35 cellular contexts compared by ENCODE assay signal in genomic region chr13:110984798-110985197, GRCh38.
"Had no signal": no experiment of that assay in that cellular context is flagged by ENCODE, and none has a peak within 500 bp of the region (broad histone marks: within the 10 kb centered on the region; RNA-seq: fewer than 3 reads in every experiment).

No MANE protein-coding gene starts in this region.

- H3K4me3 Mint-ChIP-seq: activated B cell treated with CpG ODN at 0.5 μM for 24 hours; activated CD4-positive, alpha-beta memory T cell treated with anti-CD3 and anti-CD28 coated beads for 36 hours; activated CD4-positive, alpha-beta T cell treated with anti-CD3 and anti-CD28 coated beads, Interleukin-2, amount 10 ng/mL, durations not matched to agents 24 days and 14 days; activated CD8-positive, alpha-beta T cell treated with anti-CD3 and anti-CD28 coated beads for 36 hours; activated naive CD4-positive, alpha-beta T cell treated with anti-CD3 and anti-CD28 coated beads for 36 hours; activated naive CD8-positive, alpha-beta T cell treated with anti-CD3 and anti-CD28 coated beads for 36 hours; activated T-cell treated with anti-CD3 and anti-CD28 coated beads, Interleukin-2, amount 50 U/mL, for 4 hours; activated T-cell treated with anti-CD3 and anti-CD28 coated beads, Interleukin-2, amount 50 U/mL, for 72 hours; activated T-helper 1 cell treated with anti-CD3 and anti-CD28 coated beads, Interleukin-12 subunit alpha, Interleukin-12 subunit beta, Interleukin-2, Interleukin-4 antibody, amounts not matched to agents 30 ng/mL and 10 ng/mL and 1 ng/mL, durations not matched to agents 14 hours and 24 hours and 36 hours; activated T-helper 17 cell treated with anti-CD3 and anti-CD28 coated beads, Interleukin-2, amount 50 U/mL, for 72 hours; T-helper 1 cell treated with Interleukin-12 subunit alpha and Interleukin-12 subunit beta and Interleukin-4 antibody, amounts not matched to agents 30 μg/mL and 1 μg/mL, for 36 hours; T-helper 2 cell treated with Interferon-gamma antibody and Interleukin-4, amounts not matched to agents 5 μg/mL and 100 μg/mL, for 36 hours had no signal

- H3K27ac Mint-ChIP-seq: activated B cell treated with CpG ODN at 0.5 μM for 24 hours; activated CD4-positive, alpha-beta memory T cell treated with anti-CD3 and anti-CD28 coated beads for 36 hours; activated CD4-positive, alpha-beta T cell treated with anti-CD3 and anti-CD28 coated beads, Interleukin-2, amount 10 ng/mL, durations not matched to agents 24 days and 14 days; activated CD8-positive, alpha-beta T cell treated with anti-CD3 and anti-CD28 coated beads for 36 hours; activated naive CD4-positive, alpha-beta T cell treated with anti-CD3 and anti-CD28 coated beads for 36 hours; activated naive CD4-positive, alpha-beta T cell treated with anti-CD3 and anti-CD28 coated beads, Interleukin-2, amount 50 U/mL, for 72 hours; activated naive CD8-positive, alpha-beta T cell treated with anti-CD3 and anti-CD28 coated beads for 36 hours; activated T-cell treated with anti-CD3 and anti-CD28 coated beads, Interleukin-2, amount 50 U/mL, for 72 hours; activated T-helper 1 cell treated with anti-CD3 and anti-CD28 coated beads, Interleukin-12 subunit alpha, Interleukin-12 subunit beta, Interleukin-2, Interleukin-4 antibody, amounts not matched to agents 30 ng/mL and 10 ng/mL and 1 ng/mL, durations not matched to agents 14 hours and 24 hours and 36 hours; activated T-helper 17 cell treated with anti-CD3 and anti-CD28 coated beads, Interleukin-2, amount 50 U/mL, for 72 hours; T-helper 1 cell treated with Interleukin-12 subunit alpha and Interleukin-12 subunit beta and Interleukin-4 antibody, amounts not matched to agents 30 μg/mL and 1 μg/mL, for 36 hours; T-helper 2 cell treated with Interferon-gamma antibody and Interleukin-4, amounts not matched to agents 5 μg/mL and 100 μg/mL, for 36 hours had no signal

- H3K36me3 ChIP-seq: adrenal gland, brain microvascular endothelial cell, breast epithelium had no signal

- ATAC-seq: activated CD8-positive, alpha-beta T cell treated with anti-CD3 and anti-CD28 coated beads for 36 hours; activated naive CD4-positive, alpha-beta T cell treated with anti-CD3 and anti-CD28 coated beads, Interleukin-2, amount 50 U/mL, for 72 hours; activated T-cell treated with anti-CD3 and anti-CD28 coated beads, Interleukin-2, amount 50 U/mL, for 4 hours; activated T-cell treated with anti-CD3 and anti-CD28 coated beads, Interleukin-2, amount 50 U/mL, for 72 hours; activated T-helper 17 cell treated with anti-CD3 and anti-CD28 coated beads, Interleukin-2, amount 50 U/mL, for 72 hours; body of pancreas had no signal

- H3K4me3 ChIP-seq: adrenal gland, body of pancreas, breast epithelium had no signal

- H3K4me1 ChIP-seq: adrenal gland, body of pancreas, breast epithelium had no signal

- H3K4me1 Mint-ChIP-seq: activated B cell treated with CpG ODN at 0.5 μM for 24 hours; activated CD4-positive, alpha-beta T cell treated with anti-CD3 and anti-CD28 coated beads, Interleukin-2, amount 10 ng/mL, durations not matched to agents 24 days and 14 days; activated naive CD8-positive, alpha-beta T cell treated with anti-CD3 and anti-CD28 coated beads for 36 hours; activated T-helper 17 cell treated with anti-CD3 and anti-CD28 coated beads, Interleukin-2, amount 50 U/mL, for 72 hours had no signal

- H3K27ac ChIP-seq: adrenal gland, body of pancreas, brain microvascular endothelial cell, breast epithelium, VCaP had no signal

- H3K9me3 Mint-ChIP-seq: activated B cell treated with CpG ODN at 0.5 μM for 24 hours; activated CD4-positive, alpha-beta memory T cell treated with anti-CD3 and anti-CD28 coated beads for 36 hours; activated CD4-positive, alpha-beta T cell treated with anti-CD3 and anti-CD28 coated beads, Interleukin-2, amount 10 ng/mL, durations not matched to agents 24 days and 14 days; activated CD8-positive, alpha-beta T cell treated with anti-CD3 and anti-CD28 coated beads for 36 hours; activated naive CD4-positive, alpha-beta T cell treated with anti-CD3 and anti-CD28 coated beads for 36 hours; activated naive CD4-positive, alpha-beta T cell treated with anti-CD3 and anti-CD28 coated beads, Interleukin-2, amount 50 U/mL, for 72 hours; activated naive CD8-positive, alpha-beta T cell treated with anti-CD3 and anti-CD28 coated beads for 36 hours; activated T-cell treated with anti-CD3 and anti-CD28 coated beads, Interleukin-2, amount 50 U/mL, for 4 hours; activated T-cell treated with anti-CD3 and anti-CD28 coated beads, Interleukin-2, amount 50 U/mL, for 72 hours; activated T-helper 1 cell treated with anti-CD3 and anti-CD28 coated beads, Interleukin-12 subunit alpha, Interleukin-12 subunit beta, Interleukin-2, Interleukin-4 antibody, amounts not matched to agents 30 ng/mL and 10 ng/mL and 1 ng/mL, durations not matched to agents 14 hours and 24 hours and 36 hours; activated T-helper 17 cell treated with anti-CD3 and anti-CD28 coated beads, Interleukin-2, amount 50 U/mL, for 72 hours; T-helper 2 cell treated with Interferon-gamma antibody and Interleukin-4, amounts not matched to agents 5 μg/mL and 100 μg/mL, for 36 hours had no signal

- H3K36me3 Mint-ChIP-seq: activated CD4-positive, alpha-beta memory T cell treated with anti-CD3 and anti-CD28 coated beads for 36 hours; activated naive CD8-positive, alpha-beta T cell treated with anti-CD3 and anti-CD28 coated beads for 36 hours had no signal

- H3K27me3 ChIP-seq: body of pancreas, brain microvascular endothelial cell had no signal

- H3K9me3 ChIP-seq: adrenal gland, body of pancreas, breast epithelium had no signal

- DNase-seq: activated B cell treated with CpG ODN at 0.5 μM for 24 hours; activated CD4-positive, alpha-beta memory T cell treated with anti-CD3 and anti-CD28 coated beads for 36 hours; activated CD4-positive, alpha-beta T cell treated with anti-CD3 and anti-CD28 coated beads for 4 hours; activated CD4-positive, alpha-beta T cell treated with anti-CD3 and anti-CD28 coated beads, Interleukin-2, amount 10 ng/mL, durations not matched to agents 24 days and 14 days; activated CD4-positive, alpha-beta T cell treated with anti-CD3 and anti-CD28 coated beads, Interleukin-2, amount 50 U/mL, for 1 hour; activated CD4-positive, alpha-beta T cell treated with anti-CD3 and anti-CD28 coated beads, Interleukin-2, amount 50 U/mL, for 4 hours; activated CD4-positive, CD25-positive, alpha-beta regulatory T cell treated with anti-CD3 and anti-CD28 coated beads, Interleukin-2, amount 50 U/mL, for 72 hours; activated CD8-positive, alpha-beta memory T cell treated with anti-CD3 and anti-CD28 coated beads, Interleukin-2, amount 50 U/mL, for 4 hours; activated CD8-positive, alpha-beta T cell treated with anti-CD3 and anti-CD28 coated beads for 36 hours; activated effector memory CD4-positive, alpha-beta T cell treated with anti-CD3 and anti-CD28 coated beads, Interleukin-2, amount 50 U/mL, for 16 hours; activated gamma-delta T cell treated with Interleukin-2 at 50 U/mL for 16 hours; activated naive CD4-positive, alpha-beta T cell; activated naive CD4-positive, alpha-beta T cell treated with anti-CD3 and anti-CD28 coated beads for 36 hours; activated naive CD4-positive, alpha-beta T cell treated with anti-CD3 and anti-CD28 coated beads, Interleukin-2, amount 50 U/mL, for 16 hours; activated naive CD8-positive, alpha-beta T cell treated with anti-CD3 and anti-CD28 coated beads for 36 hours; activated T-cell treated with anti-CD3 and anti-CD28 coated beads for 4 hours; activated T-cell treated with anti-CD3 and anti-CD28 coated beads, Interleukin-2, amount 50 U/mL, for 1 hour; activated T-cell treated with anti-CD3 and anti-CD28 coated beads, Interleukin-2, amount 50 U/mL, for 4 hours; activated T-cell treated with anti-CD3 and anti-CD28 coated beads, Interleukin-2, amount 50 U/mL, for 72 hours; adrenal gland; amniotic stem cell; aorta; body of pancreas; brain microvascular endothelial cell; central memory CD4-positive, alpha-beta T cell; T-helper 1 cell; T-helper 2 cell; T-helper 9 cell had no signal
